In genomic region chr22:50261615-50262459, GRCh38 we compare ENCODE assay signal across 8 cellular contexts. TPM values are rescaled to one million over a fixed set of nuclear protein-coding genes. Genes with fewer than 3 reads are reported as not detected.
DNase-seq lines count a peak whose midpoint lies in the region; ATAC-seq, FAIRE-seq and TF ChIP-seq lines count a peak whose summit lies in the region.

MAPK12 (minus strand) TSS chr22:50261683; CDS start chr22:50261509, 174 bp downstream.

- no peak for FAIRE-seq in H54 (lab: Jason Lieb, UNC)

- peaks cover 31% of the 10 kb centered on the region for H3K27me3 Mint-ChIP-seq in T-helper 17 cell

- peaks cover 15% of the 10 kb centered on the region for H3K79me2 ChIP-seq in osteoblast (ENCODE audit: insufficient read depth, low read length)

- no peak for ATAC-seq in T-helper 17 cell
- ATAC-seq in HG03196 (IDR thresholded peaks at IDR 0.05; ENCODE audit: unreplicated experiment), result no peak

- TF ChIP-seq CTCF in fibroblast of the aortic adventitia (IDR thresholded peaks at IDR 0.05; ENCODE audit: insufficient read depth, low read length), result no peak
- TF ChIP-seq CTCF in osteoblast (IDR thresholded peaks at IDR 0.05; ENCODE audit: extremely low read depth, low read depth, low read length), result no peak

- peak within 1 kb of the TSS; percentile 31 for H2AFZ ChIP-seq in osteoblast (ENCODE audit: low read length)

- peak within 1 kb of the TSS; percentile 76 for H3K4me3 ChIP-seq in fibroblast of the aortic adventitia (ENCODE audit: low read depth, low read length)
- peak within 1 kb of the TSS; percentile 74 for H3K4me3 ChIP-seq in osteoblast (ENCODE audit: insufficient read depth, low read length)

- peak; percentile 46 for DNase-seq in Daoy (ENCODE audit: low read depth)
- peak; percentile 56 for DNase-seq in H54 (ENCODE audit: insufficient read length, low spot score)
- DNase-seq in T-helper 17 cell, result no peak
- DNase-seq in fibroblast of the aortic adventitia (ENCODE audit: low read depth), result no peak
- peak; percentile 98 for DNase-seq in osteoblast (ENCODE audit: insufficient read length, low spot score, missing footprints)
- DNase-seq in AML-193 (lab: John Stamatoyannopoulos, UW), result no peak
- DNase-seq in stimulated activated CD4-positive, alpha-beta T cell treated with anti-CD3 and anti-CD28 coated beads, Interleukin-4, amount 100 ng/mL, for 4 hours, result no peak

- no peaks in the 10 kb centered on the region for H3K27me3 ChIP-seq in osteoblast (ENCODE audit: insufficient read depth, low read length)

- H3K27ac ChIP-seq in osteoblast (ENCODE audit: low read depth, low read length), result no peak within 1 kb of the TSS

- H3K4me1 ChIP-seq in osteoblast (ENCODE audit: insufficient read depth, low read length), result peaks cover 9% of the 10 kb centered on the region

- H3K4me2 ChIP-seq in osteoblast (ENCODE audit: insufficient read depth, low read length), result peak within 1 kb of the TSS; percentile 84

- H3K36me3 Mint-ChIP-seq in T-helper 17 cell (ENCODE audit: low read depth), result no peaks in the 10 kb centered on the region

- H3K9me3 ChIP-seq in T-helper 17 cell (ENCODE audit: control insufficient read depth, low read length, poor library complexity, severe bottlenecking) (no peaks in the 10 kb centered on the region), osteoblast (ENCODE audit: low read depth, low read length) (no peaks in the 10 kb centered on the region)

- no peak within 1 kb of the TSS for H3K27ac Mint-ChIP-seq in T-helper 17 cell

- peak within 1 kb of the TSS; percentile 77 for H3K4me3 Mint-ChIP-seq in T-helper 17 cell

- H3K4me1 Mint-ChIP-seq in T-helper 17 cell, result peaks cover 11% of the 10 kb centered on the region

- TF ChIP-seq POLR2A in H54 (IDR thresholded peaks at IDR 0.05; ENCODE audit: low read depth, low read length), result no peak

- H4K20me1 ChIP-seq in osteoblast (ENCODE audit: insufficient read depth, low read length), result no peaks in the 10 kb centered on the region

- no peaks in the 10 kb centered on the region for H3K36me3 ChIP-seq in osteoblast (ENCODE audit: insufficient read depth, low read length)

RNA-seq across cellular contexts. Expression of gene MAPK12, which starts in this region (rescaled TPM):
- total RNA-seq in Daoy (2014; rRNA removed; shearing (Covaris generic)), result 14.6 and 16.9 TPM in 2 replicates
- total RNA-seq in T-helper 17 cell (1 to 10 TPM; 1.7 to 1.9 TPM), fibroblast of the aortic adventitia (ENCODE audit: low replicate concordance) (28.0 and 35.5 TPM in 2 replicates), osteoblast (24.8 and 34.0 TPM in 2 replicates)

Comparison
In these comparisons a context has a peak if more than half of its experiments do, and no peak if none do; other contexts are left out.
1. DNase-seq: peak in Daoy (single experiment), H54 (single experiment) and osteoblast (single experiment); none in T-helper 17 cell (0 of 3), fibroblast of the aortic adventitia (single experiment), AML-193 (0 of 2) and stimulated activated CD4-positive, alpha-beta T cell treated with anti-CD3 and anti-CD28 coated beads, Interleukin-4, amount 100 ng/mL, for 4 hours (0 of 2).